ENCODE assay signal across 27 cellular contexts in genomic region chr17:36931096-36931696, GRCh38. TPM values are rescaled to one million over a fixed set of nuclear protein-coding genes. Genes with fewer than 3 reads are reported as not detected.
DNase-seq lines count a peak whose midpoint lies in the region; ATAC-seq and TF ChIP-seq lines count a peak whose summit lies in the region.
"Had no signal": no experiment of that assay in that cellular context is flagged by ENCODE, and none has a peak within 500 bp of the region (broad histone marks: within the 10 kb centered on the region; RNA-seq: fewer than 3 reads in every experiment).

No MANE protein-coding gene starts in this region.

- no peak for ATAC-seq in activated CD8-positive, alpha-beta memory T cell treated with anti-CD3 and anti-CD28 coated beads, Interleukin-2, amount 10 ng/mL, durations not matched to agents 7 days and 5 days
- ATAC-seq: left ventricle myocardium superior; naive thymus-derived CD4-positive, alpha-beta T cell had no signal

- H3K36me3 ChIP-seq in endodermal cell (ENCODE audit: control insufficient read depth, insufficient read depth, low read length) = peaks cover 65% of the 10 kb centered on the region
- H3K36me3 ChIP-seq: breast epithelium, ovary, thoracic aorta had no signal

- H3K27ac Mint-ChIP-seq in activated CD8-positive, alpha-beta memory T cell treated with anti-CD3 and anti-CD28 coated beads, Interleukin-2, amount 10 ng/mL, durations not matched to agents 7 days and 5 days = no peak overlapping the region
- H3K27ac Mint-ChIP-seq in endodermal cell (peak overlapping the region; percentile 79), nephron progenitor cell (no peak overlapping the region), endothelial cell (ENCODE audit: unreplicated experiment) (no peak overlapping the region)
- H3K27ac Mint-ChIP-seq in activated T-helper 2 cell treated with anti-CD3 and anti-CD28 coated beads, Interferon-gamma antibody, Interleukin-2, Interleukin-4, amounts not matched to agents 10 μg/mL and 5 μg/mL and 100 μg/mL, durations not matched to agents 14 hours and 24 hours and 36 hours = no peak overlapping the region
- H3K27ac Mint-ChIP-seq: activated T-cell treated with anti-CD3 and anti-CD28 coated beads, Interleukin-2, amount 50 U/mL, for 24 hours; mesothelial cell of epicardium; stimulated activated naive CD8-positive, alpha-beta T cell treated with anti-CD3 and anti-CD28 coated beads, Interleukin-15, Interleukin-2, amounts not matched to agents 100 ng/mL and 50 ng/mL, for 24 hours had no signal

- H3K27me3 Mint-ChIP-seq in activated CD8-positive, alpha-beta memory T cell treated with anti-CD3 and anti-CD28 coated beads, Interleukin-2, amount 10 ng/mL, durations not matched to agents 7 days and 5 days = peaks cover 92% of the 10 kb centered on the region
- peaks cover 58% of the 10 kb centered on the region for H3K27me3 Mint-ChIP-seq in endodermal cell (ENCODE audit: insufficient read depth)
- peaks cover 94% of the 10 kb centered on the region for H3K27me3 Mint-ChIP-seq in nephron progenitor cell (ENCODE audit: low read depth, poor library complexity)
- H3K27me3 Mint-ChIP-seq in activated T-helper 2 cell treated with anti-CD3 and anti-CD28 coated beads, Interferon-gamma antibody, Interleukin-2, Interleukin-4, amounts not matched to agents 10 μg/mL and 5 μg/mL and 100 μg/mL, durations not matched to agents 14 hours and 24 hours and 36 hours (ENCODE audit: low read depth) = peaks cover 85% of the 10 kb centered on the region
- peaks cover 28% of the 10 kb centered on the region for H3K27me3 Mint-ChIP-seq in endothelial cell (ENCODE audit: unreplicated experiment)

- no peak overlapping the region for H3K27ac ChIP-seq in endodermal cell (ENCODE audit: low read depth, low read length)
- H3K27ac ChIP-seq: 22Rv1, breast epithelium, C4-2B, epithelial cell of prostate, ovary, thoracic aorta had no signal

- H3K4me3 Mint-ChIP-seq in activated CD8-positive, alpha-beta memory T cell treated with anti-CD3 and anti-CD28 coated beads, Interleukin-2, amount 10 ng/mL, durations not matched to agents 7 days and 5 days = no peak overlapping the region
- H3K4me3 Mint-ChIP-seq in endodermal cell = peak overlapping the region; percentile 98
- H3K4me3 Mint-ChIP-seq in nephron progenitor cell = peak overlapping the region; percentile 76
- no peak overlapping the region for H3K4me3 Mint-ChIP-seq in activated T-helper 2 cell treated with anti-CD3 and anti-CD28 coated beads, Interferon-gamma antibody, Interleukin-2, Interleukin-4, amounts not matched to agents 10 μg/mL and 5 μg/mL and 100 μg/mL, durations not matched to agents 14 hours and 24 hours and 36 hours (ENCODE audit: low read depth)
- no peak overlapping the region for H3K4me3 Mint-ChIP-seq in endothelial cell (ENCODE audit: unreplicated experiment)

- H3K4me3 ChIP-seq in LNCaP clone FGC (ENCODE audit: low read depth, low read length) (peak overlapping the region; percentile 18; the same call in 1 of the 2 replicates), endodermal cell (ENCODE audit: low read length) (no peak overlapping the region)
- H3K4me3 ChIP-seq: ovary had no signal

- CTCF ChIA-PET in activated CD8-positive, alpha-beta memory T cell treated with anti-CD3 and anti-CD28 coated beads, Interleukin-2, amount 10 ng/mL, durations not matched to agents 7 days and 5 days (lab: Charles Lee) = no interaction called here

- H3K4me1 Mint-ChIP-seq in activated CD8-positive, alpha-beta memory T cell treated with anti-CD3 and anti-CD28 coated beads, Interleukin-2, amount 10 ng/mL, durations not matched to agents 7 days and 5 days = peaks cover 35% of the 10 kb centered on the region
- H3K4me1 Mint-ChIP-seq in endodermal cell = peaks cover 73% of the 10 kb centered on the region
- H3K4me1 Mint-ChIP-seq in nephron progenitor cell = peaks cover 92% of the 10 kb centered on the region
- peaks cover 27% of the 10 kb centered on the region for H3K4me1 Mint-ChIP-seq in activated T-helper 2 cell treated with anti-CD3 and anti-CD28 coated beads, Interferon-gamma antibody, Interleukin-2, Interleukin-4, amounts not matched to agents 10 μg/mL and 5 μg/mL and 100 μg/mL, durations not matched to agents 14 hours and 24 hours and 36 hours (ENCODE audit: low read depth)
- H3K4me1 Mint-ChIP-seq in endothelial cell (ENCODE audit: unreplicated experiment) = peaks cover 47% of the 10 kb centered on the region

- no peak for TF ChIP-seq CTCF in LNCaP clone FGC (IDR thresholded peaks at IDR 0.05; ENCODE audit: control insufficient read depth, extremely low read depth, insufficient read depth)
- TF ChIP-seq CTCF in endodermal cell (conservative IDR thresholded peaks at IDR 0.05) = no peak
- TF ChIP-seq CTCF in nephron progenitor cell (IDR thresholded peaks at IDR 0.05) = no peak
- TF ChIP-seq CTCF in endothelial cell (IDR thresholded peaks at IDR 0.05; ENCODE audit: unreplicated experiment) = no peak

- H3K36me3 Mint-ChIP-seq in activated CD8-positive, alpha-beta memory T cell treated with anti-CD3 and anti-CD28 coated beads, Interleukin-2, amount 10 ng/mL, durations not matched to agents 7 days and 5 days = peaks cover 2% of the 10 kb centered on the region
- H3K36me3 Mint-ChIP-seq in endodermal cell (ENCODE audit: low read depth) = peaks cover 46% of the 10 kb centered on the region
- H3K36me3 Mint-ChIP-seq in nephron progenitor cell (ENCODE audit: low read depth) = no peaks in the 10 kb centered on the region
- no peaks in the 10 kb centered on the region for H3K36me3 Mint-ChIP-seq in activated T-helper 2 cell treated with anti-CD3 and anti-CD28 coated beads, Interferon-gamma antibody, Interleukin-2, Interleukin-4, amounts not matched to agents 10 μg/mL and 5 μg/mL and 100 μg/mL, durations not matched to agents 14 hours and 24 hours and 36 hours (ENCODE audit: low read depth)
- no peaks in the 10 kb centered on the region for H3K36me3 Mint-ChIP-seq in endothelial cell (ENCODE audit: low read depth, unreplicated experiment)
- H3K36me3 Mint-ChIP-seq: mesothelial cell of epicardium; naive thymus-derived CD4-positive, alpha-beta T cell had no signal

- H3K9me3 ChIP-seq in endodermal cell (ENCODE audit: control insufficient read depth, low read length) = no peaks in the 10 kb centered on the region
- H3K9me3 ChIP-seq: breast epithelium, ovary, thoracic aorta had no signal

- no peak overlapping the region for H3K9ac ChIP-seq in endodermal cell (ENCODE audit: extremely low read depth, low read length, poor library complexity, severe bottlenecking)

- DNase-seq in activated CD8-positive, alpha-beta memory T cell treated with anti-CD3 and anti-CD28 coated beads, Interleukin-2, amount 50 U/mL, for 48 hours = peak; percentile 57
- no peak for DNase-seq in activated CD8-positive, alpha-beta memory T cell treated with anti-CD3 and anti-CD28 coated beads, Interleukin-2, amount 10 ng/mL, durations not matched to agents 7 days and 5 days
- DNase-seq in LNCaP clone FGC (ENCODE audit: low read depth) (no peak), endodermal cell (peak; percentile 58), nephron progenitor cell (no peak), NCI-H526 treated with DMSO at 0.1 percent for 48 hours (lab: John Stamatoyannopoulos, UW) (no peak), endothelial cell (ENCODE audit: low spot score) (no peak)
- no peak for DNase-seq in activated T-helper 2 cell treated with anti-CD3 and anti-CD28 coated beads, Interferon-gamma antibody, Interleukin-2, Interleukin-4, amounts not matched to agents 10 μg/mL and 5 μg/mL and 100 μg/mL, durations not matched to agents 14 hours and 24 hours and 36 hours (ENCODE audit: low spot score)
- DNase-seq: activated naive CD4-positive, alpha-beta T cell treated with anti-CD3 and anti-CD28 coated beads, Interleukin-2, amount 50 U/mL, for 16 hours; activated T-cell treated with anti-CD3 and anti-CD28 coated beads, Interleukin-2, amount 50 U/mL, for 24 hours; amygdala; effector CD4-positive, alpha-beta T cell; HCEC 1CT; left ventricle myocardium superior; ovary; T1000 had no signal

- 73 to 91% methylated on average over 4 to 7 of the region's 7 CpGs for WGBS in endodermal cell (ENCODE audit: insufficient coverage in 1 of 2, insufficient read length in 1 of 2), 2 experiments

- H3K27me3 ChIP-seq in endodermal cell (ENCODE audit: control insufficient read depth, insufficient read depth, low read length, poor library complexity, severe bottlenecking) = peaks cover 51% of the 10 kb centered on the region

- no peaks in the 10 kb centered on the region for H3K9me3 Mint-ChIP-seq in activated CD8-positive, alpha-beta memory T cell treated with anti-CD3 and anti-CD28 coated beads, Interleukin-2, amount 10 ng/mL, durations not matched to agents 7 days and 5 days (ENCODE audit: low read depth)
- H3K9me3 Mint-ChIP-seq in endodermal cell = no peaks in the 10 kb centered on the region
- H3K9me3 Mint-ChIP-seq in nephron progenitor cell = no peaks in the 10 kb centered on the region
- H3K9me3 Mint-ChIP-seq in activated T-helper 2 cell treated with anti-CD3 and anti-CD28 coated beads, Interferon-gamma antibody, Interleukin-2, Interleukin-4, amounts not matched to agents 10 μg/mL and 5 μg/mL and 100 μg/mL, durations not matched to agents 14 hours and 24 hours and 36 hours = no peaks in the 10 kb centered on the region
- H3K9me3 Mint-ChIP-seq in endothelial cell (ENCODE audit: unreplicated experiment) = no peaks in the 10 kb centered on the region
- H3K9me3 Mint-ChIP-seq: activated CD4-positive, alpha-beta T cell treated with anti-CD3 and anti-CD28 coated beads, Interleukin-2, amount 10 ng/mL, durations not matched to agents 24 days and 14 days; activated T-cell treated with anti-CD3 and anti-CD28 coated beads, Interleukin-2, amount 50 U/mL, for 24 hours; mesothelial cell of epicardium; stimulated activated naive CD8-positive, alpha-beta T cell treated with anti-CD3 and anti-CD28 coated beads, Interleukin-15, Interleukin-2, amounts not matched to agents 100 ng/mL and 50 ng/mL, for 24 hours had no signal

- intact Hi-C loops in activated T-helper 2 cell treated with anti-CD3 and anti-CD28 coated beads, Interferon-gamma antibody, Interleukin-2, Interleukin-4, amounts not matched to agents 10 μg/mL and 5 μg/mL and 100 μg/mL, durations not matched to agents 14 hours and 24 hours and 36 hours (cut with micrococcal nuclease) = no loop called here

- H3K4me1 ChIP-seq in endodermal cell (ENCODE audit: control insufficient read depth, insufficient read depth, low read length) = peaks cover 23% of the 10 kb centered on the region

RNA-seq across cellular contexts. Expression of gene LHX1, which starts 6.1 kb away (rescaled TPM):
- total RNA-seq in activated CD8-positive, alpha-beta memory T cell treated with anti-CD3 and anti-CD28 coated beads, Interleukin-2, amount 10 ng/mL, durations not matched to agents 7 days and 5 days = under 1 TPM in 1 of 2 experiments, not detected in 1; 0.66 TPM
- total RNA-seq in endodermal cell (100 to 1,000 TPM in 1 of 2 donors, 10 to 100 TPM in 1; 85.9 to 259 TPM), endothelial cell (ENCODE audit: unreplicated experiment) (4.5 TPM)
- polyA plus RNA-seq in endodermal cell (2013, experiment 1 of 2) = 9.7 TPM
- polyA plus RNA-seq in endodermal cell (2013, experiment 2 of 2) = 17.6 TPM
- 0.23 and 0.37 TPM in 2 replicates for total RNA-seq in activated T-helper 2 cell treated with anti-CD3 and anti-CD28 coated beads, Interferon-gamma antibody, Interleukin-2, Interleukin-4, amounts not matched to agents 10 μg/mL and 5 μg/mL and 100 μg/mL, durations not matched to agents 14 hours and 24 hours and 36 hours
- total RNA-seq: breast epithelium, left ventricle myocardium superior, mesothelial cell of epicardium, smooth muscle cell, thoracic aorta had no signal
- polyA plus RNA-seq: naive thymus-derived CD4-positive, alpha-beta T cell; smooth muscle cell; urinary bladder had no signal

RNA-seq across cellular contexts. Expression of gene AATF, which starts 17.6 kb away (rescaled TPM):
- 10 to 100 TPM; 78.7 to 84.5 TPM for total RNA-seq in activated CD8-positive, alpha-beta memory T cell treated with anti-CD3 and anti-CD28 coated beads, Interleukin-2, amount 10 ng/mL, durations not matched to agents 7 days and 5 days
- total RNA-seq in endodermal cell (10 to 100 TPM; 90.7 TPM), endothelial cell (ENCODE audit: unreplicated experiment) (25.0 TPM)
- polyA plus RNA-seq in endodermal cell (2013, experiment 1 of 2) = 37.6 TPM
- 34.2 TPM for polyA plus RNA-seq in endodermal cell (2013, experiment 2 of 2)
- 101 and 107 TPM in 2 replicates for total RNA-seq in activated T-helper 2 cell treated with anti-CD3 and anti-CD28 coated beads, Interferon-gamma antibody, Interleukin-2, Interleukin-4, amounts not matched to agents 10 μg/mL and 5 μg/mL and 100 μg/mL, durations not matched to agents 14 hours and 24 hours and 36 hours

Comparison
In these comparisons a context has a peak if more than half of its experiments do, and no peak if none do; other contexts are left out.
1. DNase-seq: peak in activated CD8-positive, alpha-beta memory T cell treated with anti-CD3 and anti-CD28 coated beads, Interleukin-2, amount 50 U/mL, for 48 hours (single experiment) and endodermal cell (single experiment); none in activated CD8-positive, alpha-beta memory T cell treated with anti-CD3 and anti-CD28 coated beads, Interleukin-2, amount 10 ng/mL, durations not matched to agents 7 days and 5 days (single experiment), LNCaP clone FGC (single experiment), nephron progenitor cell (single experiment), NCI-H526 treated with DMSO at 0.1 percent for 48 hours (single experiment), activated T-helper 2 cell treated with anti-CD3 and anti-CD28 coated beads, Interferon-gamma antibody, Interleukin-2, Interleukin-4, amounts not matched to agents 10 μg/mL and 5 μg/mL and 100 μg/mL, durations not matched to agents 14 hours and 24 hours and 36 hours (single experiment) and endothelial cell (single experiment).
2. H3K4me3 Mint-ChIP-seq: peak in endodermal cell (single experiment) and nephron progenitor cell (single experiment); none in activated CD8-positive, alpha-beta memory T cell treated with anti-CD3 and anti-CD28 coated beads, Interleukin-2, amount 10 ng/mL, durations not matched to agents 7 days and 5 days (single experiment), activated T-helper 2 cell treated with anti-CD3 and anti-CD28 coated beads, Interferon-gamma antibody, Interleukin-2, Interleukin-4, amounts not matched to agents 10 μg/mL and 5 μg/mL and 100 μg/mL, durations not matched to agents 14 hours and 24 hours and 36 hours (single experiment) and endothelial cell (single experiment).
3. RNA of gene LHX1, which starts 6.1 kb away (total RNA-seq): 85.9 to 259 TPM in endodermal cell; 4.5 TPM in endothelial cell (single experiment), 0.66 TPM in activated CD8-positive, alpha-beta memory T cell treated with anti-CD3 and anti-CD28 coated beads, Interleukin-2, amount 10 ng/mL, durations not matched to agents 7 days and 5 days and 0.23 to 0.37 TPM in activated T-helper 2 cell treated with anti-CD3 and anti-CD28 coated beads, Interferon-gamma antibody, Interleukin-2, Interleukin-4, amounts not matched to agents 10 μg/mL and 5 μg/mL and 100 μg/mL, durations not matched to agents 14 hours and 24 hours and 36 hours; every median in the first group is over 10 times any median in the second.